In the genomic region with DNA sequence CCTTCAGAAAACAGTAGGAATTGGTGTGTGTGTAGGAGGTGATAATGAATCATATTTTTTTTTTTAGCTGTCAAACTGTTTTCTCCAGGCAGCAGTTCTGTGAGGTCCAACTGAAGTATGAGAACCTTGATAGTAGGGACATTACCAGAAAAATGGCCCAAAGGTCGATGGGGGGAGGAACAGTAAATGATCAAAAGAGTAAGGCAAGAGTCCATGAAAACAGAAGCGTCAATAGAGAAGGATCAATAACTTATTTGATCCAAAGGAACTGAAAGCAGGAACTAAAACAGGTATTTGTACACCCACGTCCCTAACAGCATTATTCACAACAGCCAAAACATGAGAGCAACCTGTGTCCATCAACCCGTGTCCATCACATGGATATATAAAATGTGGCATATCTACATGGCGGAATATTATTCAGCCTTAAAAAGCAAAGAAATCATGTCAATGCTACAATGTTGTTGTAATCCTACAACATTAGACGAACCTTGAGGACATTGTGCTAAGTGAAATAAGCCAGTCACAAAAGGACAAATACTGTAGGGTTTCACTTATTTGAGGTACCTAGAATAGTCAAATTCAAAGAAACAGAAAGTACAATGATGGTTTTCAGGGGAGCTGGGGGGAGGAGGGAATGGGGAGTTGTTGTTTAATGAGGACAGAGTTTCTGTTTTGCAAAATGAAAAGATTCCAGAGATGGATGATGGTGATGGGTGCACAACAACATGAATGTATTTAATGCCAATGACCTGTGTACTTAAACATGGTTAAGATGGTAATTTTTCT, we compare ENCODE assay signal across 15 cellular contexts.
A peak's percentile ranks its signal among the peaks of the same experiment; 100 is the strongest.
DNase-seq lines count a peak whose midpoint lies in the region; ATAC-seq and TF ChIP-seq lines count a peak whose summit lies in the region.
"Had no signal": no experiment of that assay in that cellular context is flagged by ENCODE, and none has a peak within 500 bp of the region (broad histone marks: within the 10 kb centered on the region; RNA-seq: fewer than 3 reads in every experiment).

No MANE protein-coding gene starts in this region.

- H4K20me1 ChIP-seq in DND-41 (ENCODE audit: insufficient read depth, low read length) = peaks cover 87% of the 10 kb centered on the region
- H4K20me1 ChIP-seq in SK-N-SH (ENCODE audit: insufficient read depth) = 0 out of 2 replicates have a peak, but pooled peaks cover 7% of the 10 kb centered on the region

- no peak for TF ChIP-seq EP300 in SK-N-SH (IDR thresholded peaks at IDR 0.05; ENCODE audit: borderline replicate concordance in 1 of 2, low read depth in 1 of 2, low read length in 1 of 2)

- H3K4me3 ChIP-seq in DND-41 (ENCODE audit: low read depth in 1 of 2, low read length in 2 of 2) (no peak overlapping the region), right lobe of liver (no peak overlapping the region), SK-N-SH (ENCODE audit: low read depth in 2 of 2, low read length in 1 of 2) (no peak overlapping the region)
- H3K4me3 ChIP-seq: heart right ventricle, testis had no signal

- peak overlapping the region; percentile 58 for H3K4me3 Mint-ChIP-seq in T-helper 2 cell treated with Interferon-gamma antibody and Interleukin-4, amounts not matched to agents 5 μg/mL and 100 μg/mL, for 36 hours
- H3K4me3 Mint-ChIP-seq: CD14-positive monocyte, nephron progenitor cell had no signal

- TF ChIP-seq RAD21 in SK-N-SH (IDR thresholded peaks at IDR 0.05; ENCODE audit: low read length) = no peak

- peaks cover 17% of the 10 kb centered on the region for H3F3A ChIP-seq in SK-N-SH (replicated peaks; ENCODE audit: insufficient read depth)

- H3K4me1 Mint-ChIP-seq in T-helper 2 cell treated with Interferon-gamma antibody and Interleukin-4, amounts not matched to agents 5 μg/mL and 100 μg/mL, for 36 hours (ENCODE audit: low read depth) = peaks cover 53% of the 10 kb centered on the region

- H3K4me2 ChIP-seq in DND-41 (ENCODE audit: insufficient read depth, low read length) = 0 out of 2 replicates have a peak overlapping the region, but pooled peaks have one; percentile 11
- H3K4me2 ChIP-seq in SK-N-SH = no peak overlapping the region

- POLR2A ChIA-PET in SK-N-SH (lab: Yijun Ruan, JAX) = no interaction called here

- H3K4me1 ChIP-seq in DND-41 (ENCODE audit: insufficient read depth, low read length) (peaks cover 29% of the 10 kb centered on the region), right lobe of liver (peaks cover 0 to 38% (median 10%) of the 10 kb centered on the region in 4 donors), SK-N-SH (ENCODE audit: control insufficient read depth in 1 of 2, insufficient read depth in 2 of 2, low read depth in 1 of 2, low read length in 1 of 2) (peaks cover 0 to 22% of the 10 kb centered on the region in 2 experiments; a peak in 2 of 4 replicates)

- ATAC-seq in DND-41 (ENCODE audit: insufficient read depth, low read depth) = peak; percentile 52
- ATAC-seq in GM21447 (IDR thresholded peaks at IDR 0.05; ENCODE audit: unreplicated experiment) = peak; percentile 35
- ATAC-seq in right lobe of liver = peak; percentile 62 to 74 (median 69)
- no peak for ATAC-seq in sciatic nerve
- ATAC-seq: heart right ventricle, left colon had no signal

- no peaks in the 10 kb centered on the region for H3K27me3 Mint-ChIP-seq in T-helper 2 cell treated with Interferon-gamma antibody and Interleukin-4, amounts not matched to agents 5 μg/mL and 100 μg/mL, for 36 hours (ENCODE audit: low read depth)

- CTCF ChIA-PET in SK-N-SH (lab: Yijun Ruan, JAX) = interaction anchor here (0.6 to 2.6 kb wide), 8 partner anchors 11 to 1327 kb away, joined by 3 to 21 read pairs (median 6); no protein-coding TSS in a partner anchor

- peak; percentile 20 for TF ChIP-seq POLR2A in right lobe of liver (IDR thresholded peaks at IDR 0.05)

- TF ChIP-seq CTCF in DND-41 (IDR thresholded peaks at IDR 0.05; ENCODE audit: borderline replicate concordance, extremely low read depth, low read length, poor library complexity, severe bottlenecking) (no peak), right lobe of liver (IDR thresholded peaks at IDR 0.05) (no peak), SK-N-SH (IDR thresholded peaks at IDR 0.05) (no peak)

- WGBS in right lobe of liver (ENCODE audit: insufficient coverage, low coverage, low lambda C conversion rate, missing lambda C conversion rate) = 25% methylated on average over 6 of the region's 6 CpGs
- WGBS in SK-N-SH (ENCODE audit: low lambda C conversion rate) = 95% methylated on average over 6 of the region's 6 CpGs

- H3K27me3 ChIP-seq in DND-41 (ENCODE audit: insufficient read depth, low read length, poor library complexity) (no peaks in the 10 kb centered on the region), right lobe of liver (no peaks in the 10 kb centered on the region), SK-N-SH (ENCODE audit: insufficient read depth) (no peaks in the 10 kb centered on the region)
- H3K27me3 ChIP-seq: heart right ventricle, testis had no signal

- peaks cover 77% of the 10 kb centered on the region for H3K36me3 ChIP-seq in DND-41 (ENCODE audit: insufficient read depth, low read length)
- H3K36me3 ChIP-seq in right lobe of liver = no peaks in the 10 kb centered on the region
- peaks cover 45% of the 10 kb centered on the region in 2 experiments for H3K36me3 ChIP-seq in SK-N-SH (replicated peaks in 1 of 2; ENCODE audit: control insufficient read depth in 1 of 2, insufficient read depth in 2 of 2, low read length in 1 of 2)

- intact Hi-C loops in right lobe of liver (cut with DNase I) (loop anchor here in 1 of 2 donors (10.0 kb wide), 1 partner anchor 47 kb away; no protein-coding TSS in a partner anchor), sciatic nerve (cut with DNase I) (no loop called here)

- peaks cover 52% of the 10 kb centered on the region for H3K36me3 Mint-ChIP-seq in T-helper 2 cell treated with Interferon-gamma antibody and Interleukin-4, amounts not matched to agents 5 μg/mL and 100 μg/mL, for 36 hours (ENCODE audit: low read depth)

- no peaks in the 10 kb centered on the region for H3K9me3 ChIP-seq in DND-41 (ENCODE audit: insufficient read depth, low read length, severe bottlenecking)
- no peaks in the 10 kb centered on the region for H3K9me3 ChIP-seq in right lobe of liver
- H3K9me3 ChIP-seq in SK-N-SH = no peaks in the 10 kb centered on the region
- H3K9me3 ChIP-seq: heart right ventricle, testis had no signal

- H3K79me2 ChIP-seq in DND-41 (ENCODE audit: insufficient read depth, low read length) (peaks cover 100% of the 10 kb centered on the region), SK-N-SH (ENCODE audit: insufficient read depth) (peaks cover 98% of the 10 kb centered on the region)

- H2AFZ ChIP-seq in DND-41 (ENCODE audit: low read depth, low read length) (no peak overlapping the region), SK-N-SH (ENCODE audit: low read depth) (no peak overlapping the region)

- DNase-seq in DND-41 (no peak), right lobe of liver (no peak), SK-N-SH (no peak), A172 (ENCODE audit: low spot score) (no peak), sciatic nerve (ENCODE audit: low spot score) (no peak), NCI-H128 (lab: John Stamatoyannopoulos, UW; ENCODE audit: unreplicated experiment) (no peak)
- DNase-seq in T-helper 2 cell treated with Interferon-gamma antibody and Interleukin-4, amounts not matched to agents 5 μg/mL and 100 μg/mL, for 36 hours (ENCODE audit: low spot score) = no peak
- DNase-seq: GF-D8, heart right ventricle, left colon, NCI-H2171 treated with DMSO at 0.1 percent for 48 hours, nephron progenitor cell, testis had no signal

- no peaks in the 10 kb centered on the region for H3K9me3 Mint-ChIP-seq in T-helper 2 cell treated with Interferon-gamma antibody and Interleukin-4, amounts not matched to agents 5 μg/mL and 100 μg/mL, for 36 hours
- H3K9me3 Mint-ChIP-seq: CD14-positive monocyte had no signal

- H3K27ac Mint-ChIP-seq in T-helper 2 cell treated with Interferon-gamma antibody and Interleukin-4, amounts not matched to agents 5 μg/mL and 100 μg/mL, for 36 hours = peak overlapping the region; percentile 77
- H3K27ac Mint-ChIP-seq: nephron progenitor cell had no signal

- H3K9ac ChIP-seq in DND-41 (ENCODE audit: low read depth, low read length) = no peak overlapping the region
- no peak overlapping the region for H3K9ac ChIP-seq in SK-N-SH

- no peaks in the 10 kb centered on the region for H3K9me2 ChIP-seq in SK-N-SH

- H3K27ac ChIP-seq in DND-41 (ENCODE audit: low read length) = 0 out of 2 replicates have a peak overlapping the region, but pooled peaks have one; percentile 2
- peak overlapping the region; percentile 17 to 97 (median 77) for H3K27ac ChIP-seq in right lobe of liver
- no peak overlapping the region for H3K27ac ChIP-seq in SK-N-SH (ENCODE audit: low read depth in 2 of 2, low read length in 1 of 2)
- H3K27ac ChIP-seq: testis had no signal

TF ChIP-seq in SK-N-SH, 30 proteins besides CTCF, POLR2A, EP300 and RAD21 (continues in another document):
- TF ChIP-seq GABPA (IDR thresholded peaks at IDR 0.05; ENCODE audit: low read depth) (no peak), JUND (IDR thresholded peaks at IDR 0.05) (no peak), FOXJ3 (CRISPR knock-in tag; IDR thresholded peaks at IDR 0.05) (no peak), TEAD4 (IDR thresholded peaks at IDR 0.05; ENCODE audit: borderline replicate concordance, insufficient read depth) (no peak), RFX5 (IDR thresholded peaks at IDR 0.05; ENCODE audit: low read length) (no peak), ELF1 (IDR thresholded peaks at IDR 0.05) (no peak), SMC3 (IDR thresholded peaks at IDR 0.05; ENCODE audit: low read depth, low read length) (no peak), FOXM1 (IDR thresholded peaks at IDR 0.05; ENCODE audit: low read depth) (no peak), YY1 (IDR thresholded peaks at IDR 0.05; ENCODE audit: low read depth) (no peak), NFIC (IDR thresholded peaks at IDR 0.05; ENCODE audit: borderline replicate concordance) (no peak), GATA2 (CRISPR knock-in tag; IDR thresholded peaks at IDR 0.05) (no peak)
- TF ChIP-seq, protein P1, sequence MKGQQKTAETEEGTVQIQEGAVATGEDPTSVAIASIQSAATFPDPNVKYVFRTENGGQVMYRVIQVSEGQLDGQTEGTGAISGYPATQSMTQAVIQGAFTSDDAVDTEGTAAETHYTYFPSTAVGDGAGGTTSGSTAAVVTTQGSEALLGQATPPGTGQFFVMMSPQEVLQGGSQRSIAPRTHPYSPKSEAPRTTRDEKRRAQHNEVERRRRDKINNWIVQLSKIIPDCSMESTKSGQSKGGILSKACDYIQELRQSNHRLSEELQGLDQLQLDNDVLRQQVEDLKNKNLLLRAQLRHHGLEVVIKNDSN (IDR thresholded peaks at IDR 0.05; ENCODE audit: borderline replicate concordance, low read depth) = no peak
- TF ChIP-seq, protein P2, sequence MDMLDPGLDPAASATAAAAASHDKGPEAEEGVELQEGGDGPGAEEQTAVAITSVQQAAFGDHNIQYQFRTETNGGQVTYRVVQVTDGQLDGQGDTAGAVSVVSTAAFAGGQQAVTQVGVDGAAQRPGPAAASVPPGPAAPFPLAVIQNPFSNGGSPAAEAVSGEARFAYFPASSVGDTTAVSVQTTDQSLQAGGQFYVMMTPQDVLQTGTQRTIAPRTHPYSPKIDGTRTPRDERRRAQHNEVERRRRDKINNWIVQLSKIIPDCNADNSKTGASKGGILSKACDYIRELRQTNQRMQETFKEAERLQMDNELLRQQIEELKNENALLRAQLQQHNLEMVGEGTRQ (IDR thresholded peaks at IDR 0.05; ENCODE audit: borderline replicate concordance, low read depth, low read length) = no peak

Comparison
In these comparisons a context has a peak if more than half of its experiments do, and no peak if none do; other contexts are left out.
1. H3K27ac ChIP-seq: peak in DND-41 (single experiment) and right lobe of liver (3 of 3); none in SK-N-SH (0 of 2).